In genomic region chr18:55753643-55754255, GRCh38 we compare ENCODE assay signal across 20 cellular contexts.
DNase-seq lines count a peak whose midpoint lies in the region; ATAC-seq and TF ChIP-seq lines count a peak whose summit lies in the region.
"Had no signal": no experiment of that assay in that cellular context is flagged by ENCODE, and none has a peak within 500 bp of the region (broad histone marks: within the 10 kb centered on the region; RNA-seq: fewer than 3 reads in every experiment).

No MANE protein-coding gene starts in this region.

- no peaks in the 10 kb centered on the region for H3K9me3 Mint-ChIP-seq in HFFc6
- H3K9me3 Mint-ChIP-seq: activated naive CD4-positive, alpha-beta T cell treated with anti-CD3 and anti-CD28 coated beads, Interleukin-2, amount 50 U/mL, for 24 hours; type B pancreatic cell had no signal

- H3K27ac ChIP-seq in SK-N-SH (ENCODE audit: low read depth in 2 of 2, low read length in 1 of 2) (no peak overlapping the region), OCI-LY7 (ENCODE audit: low read depth, low read length, poor library complexity, severe bottlenecking) (no peak overlapping the region)

- H4K20me1 ChIP-seq in SK-N-SH (ENCODE audit: insufficient read depth) (no peaks in the 10 kb centered on the region), OCI-LY7 (ENCODE audit: insufficient read depth, low read length) (no peaks in the 10 kb centered on the region)

- H3K79me2 ChIP-seq in SK-N-SH (ENCODE audit: insufficient read depth) (no peaks in the 10 kb centered on the region), OCI-LY7 (ENCODE audit: insufficient read depth, low read depth, low read length) (no peaks in the 10 kb centered on the region)

- ATAC-seq in HG02884 (IDR thresholded peaks at IDR 0.05; ENCODE audit: unreplicated experiment), result no peak
- ATAC-seq in GM19452 (IDR thresholded peaks at IDR 0.05; ENCODE audit: unreplicated experiment), result no peak
- ATAC-seq: left colon, mucosa of descending colon had no signal

- TF ChIP-seq CTCF in HFFc6 (IDR thresholded peaks at IDR 0.05) (no peak), SK-N-SH (IDR thresholded peaks at IDR 0.05) (no peak), fibroblast of mammary gland (conservative IDR thresholded peaks at IDR 0.05; ENCODE audit: control insufficient read depth, insufficient read depth, low read depth, low read length) (no peak), OCI-LY7 (conservative IDR thresholded peaks at IDR 0.05; ENCODE audit: low read length) (no peak)

- TF ChIP-seq EP300 in SK-N-SH (IDR thresholded peaks at IDR 0.05; ENCODE audit: borderline replicate concordance in 1 of 2, low read depth in 1 of 2, low read length in 1 of 2), result no peak

- TF ChIP-seq RAD21 in SK-N-SH (IDR thresholded peaks at IDR 0.05; ENCODE audit: low read length), result no peak

- H3K4me2 ChIP-seq in SK-N-SH (0 out of 2 replicates have a peak overlapping the region, but pooled peaks have one; percentile 2), OCI-LY7 (ENCODE audit: low read length) (no peak overlapping the region)

- no peaks in the 10 kb centered on the region for H3F3A ChIP-seq in SK-N-SH (replicated peaks; ENCODE audit: insufficient read depth)

- H2AFZ ChIP-seq in SK-N-SH (ENCODE audit: low read depth), result no peak overlapping the region
- H2AFZ ChIP-seq in OCI-LY7 (ENCODE audit: low read length), result no peak overlapping the region

- H3K9me3 ChIP-seq in SK-N-SH (no peaks in the 10 kb centered on the region), OCI-LY7 (ENCODE audit: low read length) (no peaks in the 10 kb centered on the region)

- H3K27me3 Mint-ChIP-seq in HFFc6 (ENCODE audit: insufficient read depth), result no peaks in the 10 kb centered on the region
- H3K27me3 Mint-ChIP-seq: activated naive CD4-positive, alpha-beta T cell treated with anti-CD3 and anti-CD28 coated beads, Interleukin-2, amount 50 U/mL, for 24 hours; CD4-positive, CD25-positive, alpha-beta regulatory T cell; type B pancreatic cell had no signal

- H3K36me3 ChIP-seq in SK-N-SH (replicated peaks in 1 of 2; ENCODE audit: control insufficient read depth in 1 of 2, insufficient read depth in 2 of 2, low read length in 1 of 2), result no peaks in the 10 kb centered on the region
- no peaks in the 10 kb centered on the region for H3K36me3 ChIP-seq in OCI-LY7 (ENCODE audit: insufficient read depth, low read length)

- H3K27ac Mint-ChIP-seq in HFFc6, result peak overlapping the region; percentile 9; the same call in 1 of the 2 replicates
- H3K27ac Mint-ChIP-seq: activated naive CD4-positive, alpha-beta T cell treated with anti-CD3 and anti-CD28 coated beads, Interleukin-2, amount 50 U/mL, for 24 hours; CD4-positive, CD25-positive, alpha-beta regulatory T cell; type B pancreatic cell had no signal

- intact Hi-C loops in OCI-LY7 (cut with micrococcal nuclease; ENCODE audit: unreplicated experiment), result no loop called here

- H3K4me3 ChIP-seq in SK-N-SH (ENCODE audit: low read depth in 2 of 2, low read length in 1 of 2) (no peak overlapping the region), fibroblast of mammary gland (ENCODE audit: control insufficient read depth, low read depth, low read length) (no peak overlapping the region), OCI-LY7 (ENCODE audit: low read depth, low read length, poor library complexity, severe bottlenecking) (no peak overlapping the region)
- H3K4me3 ChIP-seq: mucosa of descending colon had no signal

- H3K4me3 Mint-ChIP-seq in HFFc6, result peak overlapping the region; percentile 17
- H3K4me3 Mint-ChIP-seq: activated naive CD4-positive, alpha-beta T cell treated with anti-CD3 and anti-CD28 coated beads, Interleukin-2, amount 50 U/mL, for 24 hours; CD4-positive, CD25-positive, alpha-beta regulatory T cell; type B pancreatic cell had no signal

- 42% methylated on average over 4 of the region's 4 CpGs for WGBS in SK-N-SH (ENCODE audit: low lambda C conversion rate)

- peak; percentile 57 for DNase-seq in A172 (ENCODE audit: low spot score)
- peak; percentile 13 for DNase-seq in HFFc6
- no peak for DNase-seq in SK-N-SH
- peak; percentile 64 for DNase-seq in fibroblast of mammary gland (ENCODE audit: low read depth)
- DNase-seq in OCI-LY7 (ENCODE audit: low spot score), result no peak
- DNase-seq in OCI-M2 (lab: John Stamatoyannopoulos, UW; ENCODE audit: unreplicated experiment), result no peak
- DNase-seq: activated CD4-positive, alpha-beta T cell treated with anti-CD3 and anti-CD28 coated beads, Interleukin-2, amount 50 U/mL, for 4 hours; activated T-cell treated with anti-CD3 and anti-CD28 coated beads, Interleukin-2, amount 50 U/mL, for 1 hour; CD4-positive, CD25-positive, alpha-beta regulatory T cell; DMS79; H7; left colon; mucosa of descending colon; NCI-H510A treated with DMSO at 0.1 percent for 48 hours; OCI-M1; stimulated activated naive CD4-positive, alpha-beta T cell had no signal

- H3K4me1 ChIP-seq in SK-N-SH (ENCODE audit: control insufficient read depth in 1 of 2, insufficient read depth in 2 of 2, low read depth in 1 of 2, low read length in 1 of 2), result peaks cover 0 to 12% of the 10 kb centered on the region in 2 experiments; a peak in 2 of 4 replicates
- H3K4me1 ChIP-seq in OCI-LY7 (ENCODE audit: insufficient read depth, low read length, poor library complexity, severe bottlenecking), result no peaks in the 10 kb centered on the region

- no TSS peak for BruUV-seq in OCI-LY7 (replicated peaks; lab: Mats Ljungman, UMichigan)

- H3K36me3 Mint-ChIP-seq in HFFc6 (ENCODE audit: low read depth), result no peaks in the 10 kb centered on the region
- H3K36me3 Mint-ChIP-seq: activated naive CD4-positive, alpha-beta T cell treated with anti-CD3 and anti-CD28 coated beads, Interleukin-2, amount 50 U/mL, for 24 hours; CD4-positive, CD25-positive, alpha-beta regulatory T cell; type B pancreatic cell had no signal

- H3K9ac ChIP-seq in SK-N-SH, result no peak overlapping the region

- POLR2A ChIA-PET in SK-N-SH (lab: Yijun Ruan, JAX), result no interaction called here
- POLR2A ChIA-PET in OCI-LY7 (lab: Charles Lee), result no interaction called here

- H3K4me1 Mint-ChIP-seq in HFFc6 (ENCODE audit: low read depth), result peaks cover 16% of the 10 kb centered on the region
- H3K4me1 Mint-ChIP-seq: activated naive CD4-positive, alpha-beta T cell treated with anti-CD3 and anti-CD28 coated beads, Interleukin-2, amount 50 U/mL, for 24 hours; CD4-positive, CD25-positive, alpha-beta regulatory T cell had no signal

- no peaks in the 10 kb centered on the region for H3K27me3 ChIP-seq in SK-N-SH (ENCODE audit: insufficient read depth)

- CTCF ChIA-PET in SK-N-SH (lab: Yijun Ruan, JAX), result no interaction called here
- CTCF ChIA-PET in OCI-LY7 (lab: Charles Lee; ENCODE audit: unreplicated experiment), result no interaction called here

- H3K9me2 ChIP-seq in SK-N-SH (no peaks in the 10 kb centered on the region), OCI-LY7 (ENCODE audit: insufficient read depth, low read length) (no peaks in the 10 kb centered on the region)

TF ChIP-seq in SK-N-SH, 30 proteins besides CTCF, POLR2A, EP300 and RAD21:
- TF ChIP-seq SIN3A (IDR thresholded peaks at IDR 0.05; ENCODE audit: borderline replicate concordance, low read depth, low read length) (no peak), RCOR1 (IDR thresholded peaks at IDR 0.05; ENCODE audit: low read length) (no peak), RXRA (IDR thresholded peaks at IDR 0.05; ENCODE audit: borderline replicate concordance, low read depth) (no peak), CHD2 (IDR thresholded peaks at IDR 0.05; ENCODE audit: low read length, partially characterized antibody) (no peak), MEF2A (IDR thresholded peaks at IDR 0.05; ENCODE audit: borderline replicate concordance, low read depth) (no peak), FOSL2 (IDR thresholded peaks at IDR 0.05; ENCODE audit: borderline replicate concordance, low read depth) (peak; percentile 2; the same call in 1 of the 2 replicates)

Comparison
In these comparisons a context has a peak if more than half of its experiments do, and no peak if none do; other contexts are left out.
1. DNase-seq: peak in A172 (single experiment), HFFc6 (single experiment) and fibroblast of mammary gland (single experiment); none in SK-N-SH (single experiment), OCI-LY7 (single experiment) and OCI-M2 (single experiment).